ENCODE assay signal across 22 cellular contexts in the genomic region with DNA sequence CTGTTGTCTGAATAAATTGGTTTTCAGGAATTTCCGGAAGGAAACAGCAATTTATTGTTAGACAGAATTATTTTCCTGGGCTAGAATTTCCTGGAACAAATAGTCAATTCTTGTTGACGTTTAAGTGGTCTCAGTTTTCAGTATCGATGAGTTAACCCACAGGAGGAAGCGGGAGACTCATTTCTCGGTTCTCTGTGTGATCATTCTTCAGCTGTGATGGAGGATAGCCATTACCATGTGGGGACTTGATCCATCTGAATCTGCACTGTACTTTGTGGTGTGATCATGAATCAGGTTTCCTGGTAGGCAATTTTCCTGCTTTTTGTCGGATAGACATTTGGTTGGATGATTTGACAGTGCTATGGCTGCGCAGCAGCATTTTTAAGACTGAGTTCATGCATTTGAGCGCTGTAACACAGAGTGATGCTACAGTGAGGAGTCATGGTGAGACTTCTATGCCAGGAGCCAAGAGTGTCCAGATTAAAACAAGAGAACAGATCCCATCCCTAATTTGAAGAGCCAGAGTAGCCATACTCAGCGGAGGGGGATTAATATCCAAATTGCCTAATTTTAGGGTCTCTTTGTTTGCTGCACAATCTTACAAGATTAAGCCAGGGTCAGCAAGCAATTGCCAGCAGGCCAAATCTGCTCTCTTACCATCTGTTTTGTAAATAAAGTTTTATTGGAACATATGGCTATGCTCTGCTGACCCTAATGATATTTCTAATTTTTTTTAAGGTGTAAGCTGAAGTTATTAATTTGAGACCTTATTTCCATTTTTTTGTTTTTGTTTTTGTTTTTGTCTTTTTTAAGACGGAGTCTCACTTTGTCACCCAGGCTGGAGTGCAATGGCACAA.
"Had no signal": no experiment of that assay in that cellular context is flagged by ENCODE, and none has a peak within 500 bp of the region (broad histone marks: within the 10 kb centered on the region; RNA-seq: fewer than 3 reads in every experiment).

No MANE protein-coding gene starts in this region.

- H3K4me3 Mint-ChIP-seq: activated CD4-positive, alpha-beta T cell treated with anti-CD3 and anti-CD28 coated beads, Interleukin-2, amount 10 ng/mL, durations not matched to agents 7 days and 5 days; activated naive CD4-positive, alpha-beta T cell treated with anti-CD3 and anti-CD28 coated beads for 36 hours; activated naive CD8-positive, alpha-beta T cell treated with anti-CD3 and anti-CD28 coated beads, Interleukin-2, amount 10 ng/mL, durations not matched to agents 7 days and 5 days; activated T-cell treated with anti-CD3 and anti-CD28 coated beads, Interleukin-2, amount 50 U/mL, for 24 hours; central memory CD8-positive, alpha-beta T cell; memory B cell had no signal

- H3K4me1 Mint-ChIP-seq: central memory CD8-positive, alpha-beta T cell; memory B cell had no signal

- H3K27me3 Mint-ChIP-seq: activated T-cell treated with anti-CD3 and anti-CD28 coated beads, Interleukin-2, amount 50 U/mL, for 24 hours had no signal

- H3K4me3 ChIP-seq: breast epithelium, gastrocnemius medialis, heart left ventricle, right lobe of liver, skin epidermis, transverse colon had no signal

- ATAC-seq: activated CD4-positive, CD25-positive, alpha-beta regulatory T cell treated with anti-CD3 and anti-CD28 coated beads, Interleukin-2, amount 50 U/mL, for 24 hours; esophagus mucosa; gastrocnemius medialis; heart left ventricle; left colon; right lobe of liver had no signal

- H3K27me3 ChIP-seq: breast epithelium, gastrocnemius medialis, heart left ventricle, right lobe of liver, transverse colon had no signal

- H3K36me3 Mint-ChIP-seq: activated naive CD8-positive, alpha-beta T cell treated with anti-CD3 and anti-CD28 coated beads, Interleukin-2, amount 10 ng/mL, durations not matched to agents 7 days and 5 days; memory B cell had no signal

- H3K4me1 ChIP-seq: breast epithelium, gastrocnemius medialis, right lobe of liver, transverse colon had no signal

- H3K36me3 ChIP-seq: breast epithelium, gastrocnemius medialis, heart left ventricle, right lobe of liver, transverse colon had no signal

- H3K27ac Mint-ChIP-seq: activated CD4-positive, alpha-beta T cell treated with anti-CD3 and anti-CD28 coated beads, Interleukin-2, amount 10 ng/mL, durations not matched to agents 7 days and 5 days; activated naive CD4-positive, alpha-beta T cell treated with anti-CD3 and anti-CD28 coated beads for 36 hours; activated T-cell treated with anti-CD3 and anti-CD28 coated beads, Interleukin-2, amount 50 U/mL, for 24 hours; memory B cell had no signal

- H3K27ac ChIP-seq: breast epithelium, gastrocnemius medialis, heart left ventricle, right lobe of liver, transverse colon had no signal

- H3K9me3 ChIP-seq: breast epithelium, gastrocnemius medialis, heart left ventricle, right lobe of liver, transverse colon had no signal

- DNase-seq: activated CD4-positive, alpha-beta T cell treated with anti-CD3 and anti-CD28 coated beads, Interleukin-2, amount 10 ng/mL, durations not matched to agents 7 days and 5 days; activated CD8-positive, alpha-beta memory T cell treated with anti-CD3 and anti-CD28 coated beads for 24 hours; activated CD8-positive, alpha-beta memory T cell treated with anti-CD3 and anti-CD28 coated beads, Interleukin-2, amount 50 U/mL, for 4 hours; activated effector memory CD4-positive, alpha-beta T cell treated with Interleukin-2 at 50 U/mL for 16 hours; activated naive CD4-positive, alpha-beta T cell treated with anti-CD3 and anti-CD28 coated beads for 36 hours; activated naive CD8-positive, alpha-beta T cell treated with anti-CD3 and anti-CD28 coated beads, Interleukin-2, amount 10 ng/mL, durations not matched to agents 7 days and 5 days; activated T-cell treated with anti-CD3 and anti-CD28 coated beads, Interleukin-2, amount 50 U/mL, for 24 hours; amniotic stem cell; effector memory CD4-positive, alpha-beta T cell; gastrocnemius medialis; heart left ventricle; left colon; posterior cingulate gyrus; right lobe of liver; stimulated activated CD4-positive, alpha-beta T cell treated with anti-CD3 and anti-CD28 coated beads, Interleukin-1b, Interleukin-23, amount 100 ng/mL, for 48 hours; transverse colon had no signal

- H3K9me3 Mint-ChIP-seq: activated naive CD8-positive, alpha-beta T cell treated with anti-CD3 and anti-CD28 coated beads, Interleukin-2, amount 10 ng/mL, durations not matched to agents 7 days and 5 days; central memory CD8-positive, alpha-beta T cell had no signal
